In the genomic region with DNA sequence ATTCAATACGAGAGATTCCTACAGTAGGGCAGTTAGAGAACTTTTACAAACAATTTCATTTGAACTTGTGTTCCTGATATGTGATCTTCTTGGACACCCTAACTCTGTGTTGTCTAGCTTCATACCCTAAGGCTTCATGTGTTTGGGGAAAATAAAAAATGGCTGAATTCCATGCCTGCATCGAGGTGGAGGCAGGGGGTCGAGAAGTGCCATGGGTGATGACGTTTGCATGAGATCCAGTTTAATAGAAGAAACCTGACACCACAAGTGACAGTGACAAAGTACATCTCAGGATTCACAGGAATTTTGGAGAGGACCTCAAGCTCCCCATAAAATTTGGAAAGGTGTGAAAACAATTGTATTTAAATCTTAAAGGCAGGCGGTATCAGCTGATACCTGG, we compare ENCODE assay signal across 20 cellular contexts.
"Had no signal": no experiment of that assay in that cellular context is flagged by ENCODE, and none has a peak within 500 bp of the region (broad histone marks: within the 10 kb centered on the region; RNA-seq: fewer than 3 reads in every experiment).

No MANE protein-coding gene starts in this region.

- ATAC-seq: effector memory CD8-positive, alpha-beta T cell; left colon; naive thymus-derived CD8-positive, alpha-beta T cell; stimulated activated effector memory CD8-positive, alpha-beta T cell treated with anti-CD3 and anti-CD28 coated beads, Interleukin-12 subunit alpha, Interleukin-12 subunit beta, amount 100 ng/mL, for 72 hours had no signal

- H3K9me3 ChIP-seq: prostate gland, right atrium auricular region, sigmoid colon, stomach, thyroid gland, vagina had no signal

- H3K36me3 ChIP-seq: prostate gland, right atrium auricular region, sigmoid colon, stomach, thyroid gland, vagina had no signal

- H3K27ac Mint-ChIP-seq: effector memory CD8-positive, alpha-beta T cell; immature natural killer cell; naive thymus-derived CD8-positive, alpha-beta T cell; stimulated activated effector memory CD8-positive, alpha-beta T cell treated with anti-CD3 and anti-CD28 coated beads, Interleukin-12 subunit alpha, Interleukin-12 subunit beta, amount 100 ng/mL, for 72 hours had no signal

- H3K4me1 Mint-ChIP-seq: immature natural killer cell; naive thymus-derived CD8-positive, alpha-beta T cell; stimulated activated effector memory CD8-positive, alpha-beta T cell treated with anti-CD3 and anti-CD28 coated beads, Interleukin-12 subunit alpha, Interleukin-12 subunit beta, amount 100 ng/mL, for 72 hours had no signal

- DNase-seq: cortex of kidney; effector memory CD8-positive, alpha-beta T cell; hypothalamus; immature natural killer cell; islet precursor cell; kidney glomerular epithelial cell; left colon; naive thymus-derived CD8-positive, alpha-beta T cell; nucleus accumbens; sigmoid colon; stimulated activated CD4-positive, alpha-beta T cell treated with anti-CD3 and anti-CD28 coated beads, Interleukin-2, amount 100 ng/mL, for 24 hours; stimulated activated CD4-positive, alpha-beta T cell treated with anti-CD3 and anti-CD28 coated beads, Interleukin-4, amount 100 ng/mL, for 24 hours; stimulated activated naive CD4-positive, alpha-beta T cell treated with Interleukin-2 at 50 U/mL for 16 hours; stomach; thyroid gland; trophoblast cell had no signal

- H3K27me3 ChIP-seq: right atrium auricular region, sigmoid colon, stomach, thyroid gland, vagina had no signal

- H3K27ac ChIP-seq: prostate gland, right atrium auricular region, sigmoid colon, stomach, thyroid gland, vagina had no signal

- H3K4me3 Mint-ChIP-seq: effector memory CD8-positive, alpha-beta T cell; immature natural killer cell; naive thymus-derived CD8-positive, alpha-beta T cell; stimulated activated effector memory CD8-positive, alpha-beta T cell treated with anti-CD3 and anti-CD28 coated beads, Interleukin-12 subunit alpha, Interleukin-12 subunit beta, amount 100 ng/mL, for 72 hours had no signal

- H3K4me1 ChIP-seq: prostate gland, right atrium auricular region, sigmoid colon, stomach, thyroid gland, vagina had no signal

- H3K4me3 ChIP-seq: prostate gland, right atrium auricular region, sigmoid colon, stomach, thyroid gland, vagina had no signal

- H3K36me3 Mint-ChIP-seq: naive thymus-derived CD8-positive, alpha-beta T cell; stimulated activated effector memory CD8-positive, alpha-beta T cell treated with anti-CD3 and anti-CD28 coated beads, Interleukin-12 subunit alpha, Interleukin-12 subunit beta, amount 100 ng/mL, for 72 hours had no signal
